Comparison of ENCODE assay signal across 1 cellular context in the genomic region with DNA sequence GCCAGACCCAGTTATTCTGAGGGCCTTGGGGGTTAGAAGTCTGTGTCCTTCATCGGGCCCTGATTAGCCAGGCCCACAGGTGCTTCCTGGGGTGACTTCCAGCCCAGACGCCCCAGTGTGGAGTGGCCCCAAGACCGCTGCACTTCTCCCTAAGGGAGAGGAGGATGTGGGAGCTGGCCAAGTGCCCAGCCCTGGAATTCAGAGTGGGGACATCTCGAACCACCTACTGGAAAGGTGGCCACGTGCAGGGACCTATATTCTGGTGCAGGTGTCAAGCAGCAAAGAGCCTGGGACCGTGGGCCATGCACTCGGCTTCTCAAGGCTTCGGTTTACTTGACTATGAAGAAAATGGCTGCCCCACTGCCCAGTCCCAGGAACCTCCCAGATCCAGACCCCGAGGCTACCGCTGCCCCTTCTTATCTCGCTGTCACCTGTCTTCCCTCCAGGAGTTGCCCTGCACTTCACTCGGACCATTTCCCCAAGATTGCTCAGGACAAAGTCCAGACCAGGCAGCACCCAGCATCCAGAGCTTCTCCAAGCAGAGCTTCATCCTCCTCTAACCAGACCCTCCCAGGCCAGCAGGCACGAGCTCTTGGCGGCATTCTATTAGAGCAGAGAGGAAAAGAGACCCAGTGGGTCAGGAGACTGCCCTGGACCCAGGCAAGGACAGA.
TF ChIP-seq lines count a peak whose summit lies in the region.

No MANE protein-coding gene starts in this region.

TF ChIP-seq in SK-N-SH treated with all-trans-retinoic acid at 6 μM for 48 hours, 23 proteins besides CTCF, POLR2A, EP300 and RAD21 (continued from another document):
- TF ChIP-seq, protein P1, sequence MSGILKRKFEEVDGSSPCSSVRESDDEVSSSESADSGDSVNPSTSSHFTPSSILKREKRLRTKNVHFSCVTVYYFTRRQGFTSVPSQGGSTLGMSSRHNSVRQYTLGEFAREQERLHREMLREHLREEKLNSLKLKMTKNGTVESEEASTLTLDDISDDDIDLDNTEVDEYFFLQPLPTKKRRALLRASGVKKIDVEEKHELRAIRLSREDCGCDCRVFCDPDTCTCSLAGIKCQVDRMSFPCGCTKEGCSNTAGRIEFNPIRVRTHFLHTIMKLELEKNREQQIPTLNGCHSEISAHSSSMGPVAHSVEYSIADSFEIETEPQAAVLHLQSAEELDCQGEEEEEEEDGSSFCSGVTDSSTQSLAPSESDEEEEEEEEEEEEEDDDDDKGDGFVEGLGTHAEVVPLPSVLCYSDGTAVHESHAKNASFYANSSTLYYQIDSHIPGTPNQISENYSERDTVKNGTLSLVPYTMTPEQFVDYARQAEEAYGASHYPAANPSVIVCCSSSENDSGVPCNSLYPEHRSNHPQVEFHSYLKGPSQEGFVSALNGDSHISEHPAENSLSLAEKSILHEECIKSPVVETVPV (CRISPR knock-in tag; IDR thresholded peaks at IDR 0.05) = no peak
- TF ChIP-seq, protein P2, sequence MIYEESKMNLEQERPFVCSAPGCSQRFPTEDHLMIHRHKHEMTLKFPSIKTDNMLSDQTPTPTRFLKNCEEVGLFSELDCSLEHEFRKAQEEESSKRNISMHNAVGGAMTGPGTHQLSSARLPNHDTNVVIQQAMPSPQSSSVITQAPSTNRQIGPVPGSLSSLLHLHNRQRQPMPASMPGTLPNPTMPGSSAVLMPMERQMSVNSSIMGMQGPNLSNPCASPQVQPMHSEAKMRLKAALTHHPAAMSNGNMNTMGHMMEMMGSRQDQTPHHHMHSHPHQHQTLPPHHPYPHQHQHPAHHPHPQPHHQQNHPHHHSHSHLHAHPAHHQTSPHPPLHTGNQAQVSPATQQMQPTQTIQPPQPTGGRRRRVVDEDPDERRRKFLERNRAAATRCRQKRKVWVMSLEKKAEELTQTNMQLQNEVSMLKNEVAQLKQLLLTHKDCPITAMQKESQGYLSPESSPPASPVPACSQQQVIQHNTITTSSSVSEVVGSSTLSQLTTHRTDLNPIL (CRISPR knock-in tag; IDR thresholded peaks at IDR 0.05; ENCODE audit: low read depth) = no peak
- TF ChIP-seq, protein P3, sequence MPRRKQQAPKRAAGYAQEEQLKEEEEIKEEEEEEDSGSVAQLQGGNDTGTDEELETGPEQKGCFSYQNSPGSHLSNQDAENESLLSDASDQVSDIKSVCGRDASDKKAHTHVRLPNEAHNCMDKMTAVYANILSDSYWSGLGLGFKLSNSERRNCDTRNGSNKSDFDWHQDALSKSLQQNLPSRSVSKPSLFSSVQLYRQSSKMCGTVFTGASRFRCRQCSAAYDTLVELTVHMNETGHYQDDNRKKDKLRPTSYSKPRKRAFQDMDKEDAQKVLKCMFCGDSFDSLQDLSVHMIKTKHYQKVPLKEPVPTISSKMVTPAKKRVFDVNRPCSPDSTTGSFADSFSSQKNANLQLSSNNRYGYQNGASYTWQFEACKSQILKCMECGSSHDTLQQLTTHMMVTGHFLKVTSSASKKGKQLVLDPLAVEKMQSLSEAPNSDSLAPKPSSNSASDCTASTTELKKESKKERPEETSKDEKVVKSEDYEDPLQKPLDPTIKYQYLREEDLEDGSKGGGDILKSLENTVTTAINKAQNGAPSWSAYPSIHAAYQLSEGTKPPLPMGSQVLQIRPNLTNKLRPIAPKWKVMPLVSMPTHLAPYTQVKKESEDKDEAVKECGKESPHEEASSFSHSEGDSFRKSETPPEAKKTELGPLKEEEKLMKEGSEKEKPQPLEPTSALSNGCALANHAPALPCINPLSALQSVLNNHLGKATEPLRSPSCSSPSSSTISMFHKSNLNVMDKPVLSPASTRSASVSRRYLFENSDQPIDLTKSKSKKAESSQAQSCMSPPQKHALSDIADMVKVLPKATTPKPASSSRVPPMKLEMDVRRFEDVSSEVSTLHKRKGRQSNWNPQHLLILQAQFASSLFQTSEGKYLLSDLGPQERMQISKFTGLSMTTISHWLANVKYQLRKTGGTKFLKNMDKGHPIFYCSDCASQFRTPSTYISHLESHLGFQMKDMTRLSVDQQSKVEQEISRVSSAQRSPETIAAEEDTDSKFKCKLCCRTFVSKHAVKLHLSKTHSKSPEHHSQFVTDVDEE (CRISPR knock-in tag; IDR thresholded peaks at IDR 0.05) = no peak
- TF ChIP-seq ZNF70 (CRISPR knock-in tag; IDR thresholded peaks at IDR 0.05) (no peak), ZFP30 (CRISPR knock-in tag; IDR thresholded peaks at IDR 0.05) (no peak), ZNF8 (CRISPR knock-in tag; IDR thresholded peaks at IDR 0.05) (no peak), ZC3H10 (CRISPR knock-in tag; IDR thresholded peaks at IDR 0.05) (no peak), ZFP3 (CRISPR knock-in tag; IDR thresholded peaks at IDR 0.05) (no peak)
TF ChIP-seq in SK-N-SH treated with all-trans-retinoic acid at 6 μM for 48 hours: peak in this region for 0.
